In genomic region chr3:172014145-172014544, GRCh38 we compare ENCODE assay signal across 26 cellular contexts.
"Had no signal": no experiment of that assay in that cellular context is flagged by ENCODE, and none has a peak within 500 bp of the region (broad histone marks: within the 10 kb centered on the region; RNA-seq: fewer than 3 reads in every experiment).

No MANE protein-coding gene starts in this region.

- H3K27me3 ChIP-seq: adrenal gland, body of pancreas, colonic mucosa, esophagus squamous epithelium, gastroesophageal sphincter had no signal

- H3K4me1 ChIP-seq: adrenal gland, colonic mucosa, esophagus squamous epithelium, gastroesophageal sphincter had no signal

- DNase-seq: activated CD4-positive, alpha-beta memory T cell treated with anti-CD3 and anti-CD28 coated beads for 36 hours; activated CD4-positive, alpha-beta T cell treated with anti-CD3 and anti-CD28 coated beads for 36 hours; activated CD4-positive, CD25-positive, alpha-beta regulatory T cell; activated CD4-positive, CD25-positive, alpha-beta regulatory T cell treated with anti-CD3 and anti-CD28 coated beads, Interleukin-2, amount 50 U/mL, for 72 hours; activated CD8-positive, alpha-beta memory T cell treated with anti-CD3 and anti-CD28 coated beads, Interleukin-2, amount 10 ng/mL, durations not matched to agents 7 days and 5 days; activated CD8-positive, alpha-beta memory T cell treated with anti-CD3 and anti-CD28 coated beads, Interleukin-2, amount 50 U/mL, for 4 hours; activated CD8-positive, alpha-beta T cell treated with anti-CD3 and anti-CD28 coated beads, Interleukin-2, amount 10 ng/mL, durations not matched to agents 7 days and 5 days; activated effector memory CD4-positive, alpha-beta T cell treated with anti-CD3 and anti-CD28 coated beads, Interleukin-2, amount 50 U/mL, for 16 hours; activated naive CD4-positive, alpha-beta T cell treated with anti-CD3 and anti-CD28 coated beads for 36 hours; activated naive CD8-positive, alpha-beta T cell treated with anti-CD3 and anti-CD28 coated beads for 36 hours; activated naive CD8-positive, alpha-beta T cell treated with anti-CD3 and anti-CD28 coated beads, Interleukin-2, amount 50 U/mL, for 24 hours; activated T-cell treated with anti-CD3 and anti-CD28 coated beads, Interleukin-2, amount 50 U/mL, for 1 hour; activated T-cell treated with anti-CD3 and anti-CD28 coated beads, Interleukin-2, amount 50 U/mL, for 48 hours; adrenal gland; amygdala; aorta; body of pancreas; central memory CD4-positive, alpha-beta T cell; cerebellar nuclear complex; colonic mucosa; effector CD8-positive, alpha-beta T cell; esophagus squamous epithelium; foreskin melanocyte; T-helper 2 cell had no signal

- ATAC-seq: activated CD4-positive, alpha-beta T cell treated with anti-CD3 and anti-CD28 coated beads for 36 hours; activated CD8-positive, alpha-beta memory T cell treated with anti-CD3 and anti-CD28 coated beads, Interleukin-2, amount 10 ng/mL, durations not matched to agents 7 days and 5 days; activated CD8-positive, alpha-beta T cell treated with anti-CD3 and anti-CD28 coated beads, Interleukin-2, amount 10 ng/mL, durations not matched to agents 7 days and 5 days; activated naive CD8-positive, alpha-beta T cell treated with anti-CD3 and anti-CD28 coated beads, Interleukin-2, amount 50 U/mL, for 24 hours; body of pancreas; gastroesophageal sphincter had no signal

- H3K27ac ChIP-seq: adrenal gland, body of pancreas, colonic mucosa, epithelial cell of prostate, esophagus squamous epithelium, gastroesophageal sphincter had no signal

- H3K9me3 ChIP-seq: adrenal gland, body of pancreas, colonic mucosa, esophagus squamous epithelium, gastroesophageal sphincter had no signal

- H3K36me3 ChIP-seq: adrenal gland, colonic mucosa, esophagus squamous epithelium, gastroesophageal sphincter had no signal

- H3K4me3 ChIP-seq: adrenal gland, body of pancreas, colonic mucosa, esophagus squamous epithelium, gastroesophageal sphincter had no signal
